ENCODE assay signal across 21 cellular contexts in the genomic region with DNA sequence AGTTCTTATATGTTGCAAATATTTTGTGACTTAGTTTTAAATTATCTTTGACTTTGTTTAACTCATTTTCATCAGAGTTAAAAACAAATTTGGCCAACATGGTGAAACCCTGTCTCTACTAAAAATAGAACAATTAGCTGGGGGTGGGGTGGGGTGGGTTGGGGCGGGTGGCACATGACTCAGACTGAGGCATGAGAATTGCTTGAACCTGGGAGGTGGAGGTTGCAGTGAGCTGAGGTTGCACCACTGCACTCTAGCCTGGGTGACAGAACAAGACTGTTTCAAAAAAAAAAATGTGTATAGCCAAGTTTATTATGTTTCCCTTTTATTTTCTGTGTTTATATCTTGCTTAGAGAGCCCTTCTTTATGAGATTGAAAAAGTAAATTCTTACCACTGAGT. TPM values are rescaled to one million over a fixed set of nuclear protein-coding genes. Genes with fewer than 3 reads are reported as not detected.
DNase-seq lines count a peak whose midpoint lies in the region; ATAC-seq, FAIRE-seq and TF ChIP-seq lines count a peak whose summit lies in the region.
"Had no signal": no experiment of that assay in that cellular context is flagged by ENCODE, and none has a peak within 500 bp of the region (broad histone marks: within the 10 kb centered on the region; RNA-seq: fewer than 3 reads in every experiment).

No MANE protein-coding gene starts in this region.

- DNase-seq in HT1080 (ENCODE audit: low read depth): peak; percentile 37
- peak; percentile 56 for DNase-seq in NOMO-1 treated with DMSO at 0.1 percent for 48 hours (lab: John Stamatoyannopoulos, UW; ENCODE audit: unreplicated experiment)
- DNase-seq in astrocyte of the hippocampus (ENCODE audit: low read depth, low spot score): peak; percentile 56
- DNase-seq in omental fat pad (ENCODE audit: low spot score): no peak
- DNase-seq in D721Med (ENCODE audit: insufficient read length, low spot score): no peak
- DNase-seq in MV-4-11 (lab: John Stamatoyannopoulos, UW): no peak
- DNase-seq: activated CD4-positive, alpha-beta T cell treated with anti-CD3 and anti-CD28 coated beads for 36 hours; activated naive CD8-positive, alpha-beta T cell treated with anti-CD3 and anti-CD28 coated beads, Interleukin-2, amount 10 ng/mL, durations not matched to agents 7 days and 5 days; foreskin melanocyte; GOT3; hypothalamus; mesendoderm; natural killer cell; NCI-H2081; NCI-H510A treated with DMSO at 0.1 percent for 48 hours; stimulated activated CD4-positive, alpha-beta T cell treated with anti-CD3 and anti-CD28 coated beads, Interleukin-2, amount 100 ng/mL, for 24 hours; stimulated activated naive CD4-positive, alpha-beta T cell treated with Interleukin-2 at 50 U/mL for 16 hours; tibial artery had no signal

- FAIRE-seq in D721Med (lab: Jason Lieb, UNC): no peak
- FAIRE-seq: endothelial cell of umbilical vein, HepG2 had no signal

- ATAC-seq in omental fat pad (ENCODE audit: low FRiP score): peak; percentile 32
- ATAC-seq in GM21360 (IDR thresholded peaks at IDR 0.05; ENCODE audit: unreplicated experiment): no peak
- ATAC-seq: activated CD4-positive, alpha-beta T cell treated with anti-CD3 and anti-CD28 coated beads for 36 hours; HepG2; natural killer cell had no signal

- no peak for TF ChIP-seq CTCF in omental fat pad (IDR thresholded peaks at IDR 0.05)
- TF ChIP-seq CTCF in D721Med (IDR thresholded peaks at IDR 0.05; ENCODE audit: insufficient read depth, missing control alignments): no peak

RNA-seq across cellular contexts. Expression of a gene that starts 14.2 kb away (rescaled TPM):
- 0.43 and 0.53 TPM in 2 replicates for total RNA-seq in HT1080 (2014; rRNA removed; shearing (Covaris generic))
- polyA plus RNA-seq in HT1080 (2015; cell fraction: cytosol; rRNA removed): 8.4 and 11.0 TPM in 2 replicates
- polyA plus RNA-seq in HT1080 (2015; cell fraction: nucleus; rRNA removed): 30.3 and 36.8 TPM in 2 replicates
- 10 to 100 TPM in 1 of 4 donors, 1 to 10 TPM in 2, under 1 TPM in 1; 0.94 to 53.2 (median 1.2) TPM for total RNA-seq in omental fat pad

RNA-seq across cellular contexts. Expression of a gene that starts 55.4 kb away (rescaled TPM):
- 3,061 and 3,120 TPM in 2 replicates for total RNA-seq in HT1080 (2014; rRNA removed; shearing (Covaris generic))
- 3,661 and 3,835 TPM in 2 replicates for polyA plus RNA-seq in HT1080 (2015; cell fraction: cytosol; rRNA removed)
- 1,409 and 1,549 TPM in 2 replicates for polyA plus RNA-seq in HT1080 (2015; cell fraction: nucleus; rRNA removed)
- total RNA-seq in omental fat pad: 1,000 to 10,000 TPM; 1,522 to 1,939 (median 1,772) TPM

Comparison
In these comparisons a context has a peak if more than half of its experiments do, and no peak if none do; other contexts are left out.
1. DNase-seq: peak in HT1080 (single experiment), NOMO-1 treated with DMSO at 0.1 percent for 48 hours (single experiment) and astrocyte of the hippocampus (single experiment); none in omental fat pad (single experiment), D721Med (single experiment) and MV-4-11 (single experiment).